11 cellular contexts compared by ENCODE assay signal in genomic region chrX:53824686-53825085, GRCh38.
"Had no signal": no experiment of that assay in that cellular context is flagged by ENCODE, and none has a peak within 500 bp of the region (broad histone marks: within the 10 kb centered on the region; RNA-seq: fewer than 3 reads in every experiment).

No MANE protein-coding gene starts in this region.

- H3K27ac ChIP-seq: GM23248 had no signal

- H3K4me1 Mint-ChIP-seq: GM23338, H9 had no signal

- H3K9me3 ChIP-seq: HAP-1 had no signal

- H3K9me3 Mint-ChIP-seq: GM23338, HFFc6 had no signal

- H3K4me1 ChIP-seq: HAP-1 had no signal

- H3K9ac ChIP-seq: GM23248 had no signal

- H3K27ac Mint-ChIP-seq: GM23338, H9, HFFc6 had no signal

- DNase-seq: GM23248, GOT3, H7, H9, HCEC 1CT, HFFc6 had no signal

- FAIRE-seq: H1, H54 had no signal

- H3K4me2 ChIP-seq: GM23338 had no signal

- H3K4me3 ChIP-seq: GM23248, GM23338, HAP-1 had no signal

- H3K4me3 Mint-ChIP-seq: GM23338, H9, HFFc6 had no signal

- H3K36me3 ChIP-seq: HAP-1 had no signal

- ATAC-seq: GM23338, HCT116 had no signal

- H2AFZ ChIP-seq: GM23248, GM23338 had no signal
